In genomic region chr1:171898956-171899355, GRCh38 we compare ENCODE assay signal across 8 cellular contexts. TPM values are rescaled to one million over a fixed set of nuclear protein-coding genes. Genes with fewer than 3 reads are reported as not detected.
A peak's percentile ranks its signal among the peaks of the same experiment; 100 is the strongest.
DNase-seq lines count a peak whose midpoint lies in the region; ATAC-seq and TF ChIP-seq lines count a peak whose summit lies in the region.

No MANE protein-coding gene starts in this region.

- H3K4me3 ChIP-seq in sigmoid colon (no peak overlapping the region), thyroid gland (replicated peaks in 1 of 3) (no peak overlapping the region)

- no peak overlapping the region for H3K4me3 Mint-ChIP-seq in stimulated activated naive CD8-positive, alpha-beta T cell treated with anti-CD3 and anti-CD28 coated beads, Interleukin-15, amount 100 ng/mL, for 72 hours
- no peak overlapping the region for H3K4me3 Mint-ChIP-seq in activated T-cell treated with anti-CD3 and anti-CD28 coated beads, Interleukin-2, amount 50 U/mL, for 4 hours

- TF ChIP-seq CTCF in sigmoid colon (IDR thresholded peaks at IDR 0.05), result no peak
- TF ChIP-seq CTCF in thyroid gland (IDR thresholded peaks at IDR 0.05), result no peak

- H3K27ac ChIP-seq in angular gyrus (ENCODE audit: low read depth, low read length) (peak overlapping the region; percentile 94), sigmoid colon (peak overlapping the region in 2 of 4 donors; percentile 18 to 30), thyroid gland (no peak overlapping the region)

- H3K9me3 Mint-ChIP-seq in stimulated activated naive CD8-positive, alpha-beta T cell treated with anti-CD3 and anti-CD28 coated beads, Interleukin-15, amount 100 ng/mL, for 72 hours, result no peaks in the 10 kb centered on the region
- no peaks in the 10 kb centered on the region for H3K9me3 Mint-ChIP-seq in activated T-cell treated with anti-CD3 and anti-CD28 coated beads, Interleukin-2, amount 50 U/mL, for 4 hours

- no peaks in the 10 kb centered on the region for H3K36me3 Mint-ChIP-seq in activated T-cell treated with anti-CD3 and anti-CD28 coated beads, Interleukin-2, amount 50 U/mL, for 4 hours (ENCODE audit: insufficient read depth)

- H3K36me3 ChIP-seq in sigmoid colon (no peaks in the 10 kb centered on the region), thyroid gland (no peaks in the 10 kb centered on the region)

- no peak overlapping the region for H3K27ac Mint-ChIP-seq in stimulated activated naive CD8-positive, alpha-beta T cell treated with anti-CD3 and anti-CD28 coated beads, Interleukin-15, amount 100 ng/mL, for 72 hours

- TF ChIP-seq POLR2A in sigmoid colon (IDR thresholded peaks at IDR 0.05), result no peak
- TF ChIP-seq POLR2A in thyroid gland (IDR thresholded peaks at IDR 0.05), result no peak

- TF ChIP-seq EP300 in sigmoid colon (IDR thresholded peaks at IDR 0.05), result no peak

- WGBS in sigmoid colon, 2 donors, result 82 to 90% methylated on average over 9 of the region's 9 CpGs
- WGBS in thyroid gland, 2 donors, result 71 to 75% methylated on average over 9 of the region's 9 CpGs

- peaks cover 7% of the 10 kb centered on the region for H3K27me3 Mint-ChIP-seq in stimulated activated naive CD8-positive, alpha-beta T cell treated with anti-CD3 and anti-CD28 coated beads, Interleukin-15, amount 100 ng/mL, for 72 hours
- peaks cover 5% of the 10 kb centered on the region for H3K27me3 Mint-ChIP-seq in activated T-cell treated with anti-CD3 and anti-CD28 coated beads, Interleukin-2, amount 50 U/mL, for 4 hours (ENCODE audit: low read depth)

- no peak for ATAC-seq in stimulated activated naive CD8-positive, alpha-beta T cell treated with anti-CD3 and anti-CD28 coated beads, Interleukin-15, amount 100 ng/mL, for 72 hours
- no peak for ATAC-seq in activated T-cell treated with anti-CD3 and anti-CD28 coated beads, Interleukin-2, amount 50 U/mL, for 4 hours

- H3K27me3 ChIP-seq in sigmoid colon, result no peaks in the 10 kb centered on the region
- H3K27me3 ChIP-seq in thyroid gland, result no peaks in the 10 kb centered on the region

- no peaks in the 10 kb centered on the region for H3K9me3 ChIP-seq in sigmoid colon
- no peaks in the 10 kb centered on the region for H3K9me3 ChIP-seq in thyroid gland

- H3K4me1 ChIP-seq in sigmoid colon, result no peaks in the 10 kb centered on the region
- no peaks in the 10 kb centered on the region for H3K4me1 ChIP-seq in thyroid gland

- intact Hi-C loops in sigmoid colon (cut with DNase I), result no loop called here
- intact Hi-C loops in thyroid gland (cut with DNase I), result no loop called here

- peaks cover 7% of the 10 kb centered on the region for H3K4me1 Mint-ChIP-seq in stimulated activated naive CD8-positive, alpha-beta T cell treated with anti-CD3 and anti-CD28 coated beads, Interleukin-15, amount 100 ng/mL, for 72 hours
- H3K4me1 Mint-ChIP-seq in activated T-cell treated with anti-CD3 and anti-CD28 coated beads, Interleukin-2, amount 50 U/mL, for 4 hours (ENCODE audit: low read depth), result peaks cover 5% of the 10 kb centered on the region

- peak; percentile 57 to 69 for DNase-seq in NCI-H1930 (lab: John Stamatoyannopoulos, UW)
- peak; percentile 50 for DNase-seq in iPS DF 19.7 (ENCODE audit: low read depth, low spot score)
- peak; percentile 64 for DNase-seq in sigmoid colon
- DNase-seq in stimulated activated naive CD8-positive, alpha-beta T cell treated with anti-CD3 and anti-CD28 coated beads, Interleukin-15, amount 100 ng/mL, for 72 hours, result no peak
- no peak for DNase-seq in activated T-cell treated with anti-CD3 and anti-CD28 coated beads, Interleukin-2, amount 50 U/mL, for 4 hours
- DNase-seq in thyroid gland, result no peak
- no peak for DNase-seq in NCI-H1436 treated with DMSO at 0.1 percent for 48 hours (lab: John Stamatoyannopoulos, UW)

RNA-seq across cellular contexts. Expression of gene DNM3, which starts 57.7 kb away (rescaled TPM):
- 10 to 100 TPM in 1 of 4 donors, 1 to 10 TPM in 3; 3.9 to 13.3 (median 5.7) TPM for total RNA-seq in sigmoid colon
- 1 to 10 TPM in 1 of 3 donors, under 1 TPM in 2; 0.60 to 1.3 (median 0.92) TPM for polyA plus RNA-seq in sigmoid colon
- under 1 TPM; 0.35 to 0.58 (median 0.38) TPM for total RNA-seq in activated T-cell treated with anti-CD3 and anti-CD28 coated beads, Interleukin-2, amount 50 U/mL, for 4 hours
- total RNA-seq in thyroid gland, result 10 to 100 TPM in 2 of 4 donors, 1 to 10 TPM in 2; 9.0 to 13.6 (median 10.8) TPM

Comparison
In these comparisons a context has a peak if more than half of its experiments do, and no peak if none do; other contexts are left out.
1. DNase-seq: peak in NCI-H1930 (2 of 2), iPS DF 19.7 (single experiment) and sigmoid colon (single experiment); none in stimulated activated naive CD8-positive, alpha-beta T cell treated with anti-CD3 and anti-CD28 coated beads, Interleukin-15, amount 100 ng/mL, for 72 hours (0 of 2), activated T-cell treated with anti-CD3 and anti-CD28 coated beads, Interleukin-2, amount 50 U/mL, for 4 hours (single experiment), thyroid gland (0 of 2) and NCI-H1436 treated with DMSO at 0.1 percent for 48 hours (single experiment).